In the genomic region with DNA sequence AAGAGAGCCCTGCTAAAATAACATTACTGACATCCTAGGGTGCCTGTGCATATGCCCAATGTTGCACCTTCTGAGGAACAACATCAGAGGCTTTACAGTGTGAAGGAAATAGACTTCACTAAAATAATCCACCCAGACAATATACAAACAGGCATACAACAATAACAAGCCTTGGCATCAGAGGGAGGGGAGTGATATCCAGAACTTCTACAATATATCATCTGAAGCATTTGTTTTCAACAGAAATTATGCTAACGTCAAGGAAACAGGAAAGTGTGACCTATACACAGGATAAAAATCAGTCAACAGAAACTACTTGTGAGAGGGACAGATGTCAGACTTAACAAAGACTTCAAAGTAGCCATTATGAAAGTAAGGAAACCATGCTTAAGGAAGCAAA, we compare ENCODE assay signal across 25 cellular contexts.
DNase-seq lines count a peak whose midpoint lies in the region; ATAC-seq, FAIRE-seq and TF ChIP-seq lines count a peak whose summit lies in the region.
"Had no signal": no experiment of that assay in that cellular context is flagged by ENCODE, and none has a peak within 500 bp of the region (broad histone marks: within the 10 kb centered on the region; RNA-seq: fewer than 3 reads in every experiment).

No MANE protein-coding gene starts in this region.

- H3K27ac ChIP-seq in MM.1S (ENCODE audit: low read length): peak overlapping the region; percentile 6; the same call in 1 of the 2 replicates
- no peak overlapping the region for H3K27ac ChIP-seq in endothelial cell of umbilical vein (ENCODE audit: insufficient read depth, low read depth, low read length)
- H3K27ac ChIP-seq: 22Rv1, A549 had no signal

- dilution Hi-C loops in endothelial cell of umbilical vein (cut with MboI; ENCODE audit: extremely low pct_ligation_motif_present, low sequenced_read_pairs): no loop called here

- H3K4me1 ChIP-seq in MM.1S (ENCODE audit: low read length): no peaks in the 10 kb centered on the region
- H3K4me1 ChIP-seq in endothelial cell of umbilical vein (ENCODE audit: control insufficient read depth, extremely low read depth, insufficient read depth, low read length): no peaks in the 10 kb centered on the region
- H3K4me1 ChIP-seq: A549 had no signal

- H3K27me3 ChIP-seq in MM.1S (replicated peaks; ENCODE audit: insufficient read depth, low read length) (no peaks in the 10 kb centered on the region), endothelial cell of umbilical vein (ENCODE audit: control insufficient read depth in 2 of 2, insufficient read depth in 2 of 2, low read length in 2 of 2) (peaks cover 4 to 5% of the 10 kb centered on the region in 2 experiments)

- H3K9me3 ChIP-seq in MM.1S (replicated peaks; ENCODE audit: insufficient read depth, low read length) (no peaks in the 10 kb centered on the region), endothelial cell of umbilical vein (replicated peaks; ENCODE audit: control insufficient read depth, insufficient read depth, low read length) (no peaks in the 10 kb centered on the region)
- H3K9me3 ChIP-seq: A549 had no signal

- CTCF ChIA-PET in endothelial cell of umbilical vein (lab: Charles Lee): interaction anchor here (1.1 kb wide), 2 partner anchors 443 to 681 kb away, joined by 3 to 4 read pairs; no protein-coding TSS in a partner anchor

- H3K4me2 ChIP-seq in MM.1S (ENCODE audit: low read depth, low read length) (no peak overlapping the region), endothelial cell of umbilical vein (ENCODE audit: insufficient read depth, low read length) (no peak overlapping the region)
- H3K4me2 ChIP-seq: A549 had no signal

- ATAC-seq in GM18858 (IDR thresholded peaks at IDR 0.05; ENCODE audit: unreplicated experiment): no peak
- ATAC-seq in HG03342 (IDR thresholded peaks at IDR 0.05; ENCODE audit: unreplicated experiment): no peak
- no peak for ATAC-seq in HG02884 (IDR thresholded peaks at IDR 0.05; ENCODE audit: unreplicated experiment)
- ATAC-seq: A549, GM12878 had no signal

- no peak overlapping the region for H2AFZ ChIP-seq in MM.1S (ENCODE audit: low read length)
- H2AFZ ChIP-seq in endothelial cell of umbilical vein (ENCODE audit: low read depth, low read length): no peak overlapping the region

- TF ChIP-seq CTCF in MM.1S (IDR thresholded peaks at IDR 0.05; ENCODE audit: low read length) (no peak), endothelial cell of umbilical vein (IDR thresholded peaks at IDR 0.05; ENCODE audit: extremely low read depth in 1 of 2, insufficient read depth in 1 of 2, low read depth in 1 of 2, low read length in 2 of 2) (no peak)

- no peak for FAIRE-seq in endothelial cell of umbilical vein (lab: Jason Lieb, UNC)
- FAIRE-seq: A549, GM12878, GM18507, GM19239 had no signal

- POLR2A ChIA-PET in endothelial cell of umbilical vein (lab: Charles Lee): no interaction called here

- no peaks in the 10 kb centered on the region for H3F3A ChIP-seq in MM.1S (ENCODE audit: insufficient read depth, low read length)

- DNase-seq in DMS53 (lab: John Stamatoyannopoulos, UW) (peak; percentile 1), DMS53 treated with DMSO at 0.1 percent for 48 hours (lab: John Stamatoyannopoulos, UW; ENCODE audit: unreplicated experiment) (no peak), MM.1S (peak; percentile 18), endothelial cell of umbilical vein (ENCODE audit: low read depth, low spot score) (peak; percentile 32), pulmonary artery endothelial cell (ENCODE audit: low read depth, low spot score) (peak; percentile 1)
- DNase-seq: AML-193; C1 segment of cervical spinal cord; CD4-positive, alpha-beta memory T cell; CD4-positive, CD25-positive, alpha-beta regulatory T cell; CD8-positive, alpha-beta memory T cell; COR-L47; DMS 273 treated with DMSO at 0.1 percent for 48 hours; DMS153; DMS79; DND-41; EL; GDM1 had no signal

- no TSS peak for BruUV-seq in endothelial cell of umbilical vein (replicated peaks; lab: Mats Ljungman, UMichigan)

- H3K79me2 ChIP-seq in MM.1S (ENCODE audit: low read length) (no peaks in the 10 kb centered on the region), endothelial cell of umbilical vein (ENCODE audit: control insufficient read depth, insufficient read depth, low read length) (no peaks in the 10 kb centered on the region)

- H3K9me2 ChIP-seq in MM.1S (replicated peaks; ENCODE audit: insufficient read depth, low read length): no peaks in the 10 kb centered on the region

- no peaks in the 10 kb centered on the region for H4K20me1 ChIP-seq in MM.1S (ENCODE audit: insufficient read depth, low read length)
- no peaks in the 10 kb centered on the region for H4K20me1 ChIP-seq in endothelial cell of umbilical vein (replicated peaks; ENCODE audit: control insufficient read depth, extremely low read depth, insufficient read depth, low read length)

- TF ChIP-seq POLR2A in endothelial cell of umbilical vein (IDR thresholded peaks at IDR 0.05; ENCODE audit: low read depth, low read length): no peak

- H3K4me3 ChIP-seq in MM.1S (ENCODE audit: low read length) (no peak overlapping the region), endothelial cell of umbilical vein (replicated peaks in 1 of 3; ENCODE audit: insufficient read depth in 1 of 3, low read depth in 1 of 3, low read length in 3 of 3) (no peak overlapping the region)
- H3K4me3 ChIP-seq: A549, GM12878 had no signal

- intact Hi-C loops in endothelial cell of umbilical vein (cut with micrococcal nuclease): loop anchor here (1.0 to 5.0 kb wide), 2 partner anchors 161 to 679 kb away; no protein-coding TSS in a partner anchor

- H3K9ac ChIP-seq in MM.1S (ENCODE audit: low read length): no peak overlapping the region
- no peak overlapping the region for H3K9ac ChIP-seq in endothelial cell of umbilical vein (replicated peaks; ENCODE audit: extremely low read depth, insufficient read depth, low read length)

- H3K9me1 ChIP-seq in endothelial cell of umbilical vein (replicated peaks; ENCODE audit: control insufficient read depth, extremely low read depth, insufficient read depth, low read length): no peaks in the 10 kb centered on the region

- no peaks in the 10 kb centered on the region for H3K36me3 ChIP-seq in MM.1S (replicated peaks; ENCODE audit: insufficient read depth, low read length)
- H3K36me3 ChIP-seq in endothelial cell of umbilical vein (ENCODE audit: control insufficient read depth in 2 of 2, extremely low read depth in 1 of 2, insufficient read depth in 2 of 2, low read length in 2 of 2): no peaks in the 10 kb centered on the region

TF ChIP-seq in endothelial cell of umbilical vein, 7 proteins besides CTCF, POLR2A, EP300 and RAD21:
- TF ChIP-seq GATA2 (IDR thresholded peaks at IDR 0.05; ENCODE audit: insufficient read depth, insufficient read length, low read depth, low read length) (no peak), EZH2 (IDR thresholded peaks at IDR 0.05; ENCODE audit: borderline replicate concordance, low read depth, low read length, severe bottlenecking) (no peak), MAX (IDR thresholded peaks at IDR 0.05; ENCODE audit: insufficient read depth, insufficient read length) (no peak), MYC (IDR thresholded peaks at IDR 0.05; ENCODE audit: low read depth, low read length) (no peak), FOS (IDR thresholded peaks at IDR 0.05; ENCODE audit: borderline replicate concordance, insufficient read depth, low read length) (no peak), JUN (IDR thresholded peaks at IDR 0.05; ENCODE audit: borderline replicate concordance, insufficient read depth, insufficient read length, low read depth) (no peak)
